Comparison of ENCODE assay signal across 1 cellular context in the genomic region with DNA sequence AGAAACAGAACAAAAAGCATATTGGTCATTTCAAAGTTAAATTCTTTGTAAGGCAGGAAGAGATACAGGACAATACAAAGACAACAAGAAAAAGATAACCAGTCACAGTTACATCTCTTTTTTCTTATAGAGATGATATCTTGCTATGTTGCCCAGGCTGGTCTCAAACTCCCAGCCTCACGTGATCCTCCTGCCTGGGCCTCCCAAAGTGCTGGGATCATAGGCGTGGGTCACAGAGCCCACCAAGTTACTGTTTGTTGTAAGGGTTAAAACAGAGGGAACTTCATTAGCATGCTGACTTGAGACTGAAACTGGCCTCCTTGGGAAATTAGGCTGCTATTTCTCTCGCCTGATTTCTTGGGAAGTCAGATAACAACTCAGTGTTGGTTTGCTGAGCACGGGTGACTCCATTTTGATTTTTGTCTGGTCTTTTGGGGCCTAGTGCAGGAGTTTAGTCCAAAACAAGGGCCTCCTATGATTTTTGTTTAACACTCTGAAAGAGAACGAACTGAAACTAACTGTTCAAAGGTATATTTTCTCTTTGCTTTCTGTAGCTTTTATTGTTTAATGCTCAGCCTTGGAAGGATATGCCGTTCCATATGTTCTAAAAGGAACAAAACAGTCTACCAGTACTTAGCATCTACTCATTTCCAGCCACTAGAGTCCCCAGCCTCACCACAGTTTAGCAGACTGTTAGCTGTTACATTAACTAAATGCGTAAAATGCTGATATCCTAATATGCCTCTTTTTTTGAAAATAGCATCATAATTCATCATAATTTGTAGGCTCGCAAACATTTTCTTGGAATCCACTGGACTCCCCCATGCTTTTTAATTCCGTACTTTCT.
TF ChIP-seq lines count a peak whose summit lies in the region.

No MANE protein-coding gene starts in this region.

TF ChIP-seq in H1, 55 proteins besides CTCF, POLR2A, EP300 and RAD21:
- TF ChIP-seq GABPA (IDR thresholded peaks at IDR 0.05; ENCODE audit: borderline replicate concordance, insufficient read depth, low read length) = no peak
- TF ChIP-seq SUZ12 (IDR thresholded peaks at IDR 0.05; ENCODE audit: low read length) = no peak
- TF ChIP-seq SIX5 (IDR thresholded peaks at IDR 0.05; ENCODE audit: low read depth, low read length) = no peak
